ENCODE assay signal across 15 cellular contexts in the genomic region with DNA sequence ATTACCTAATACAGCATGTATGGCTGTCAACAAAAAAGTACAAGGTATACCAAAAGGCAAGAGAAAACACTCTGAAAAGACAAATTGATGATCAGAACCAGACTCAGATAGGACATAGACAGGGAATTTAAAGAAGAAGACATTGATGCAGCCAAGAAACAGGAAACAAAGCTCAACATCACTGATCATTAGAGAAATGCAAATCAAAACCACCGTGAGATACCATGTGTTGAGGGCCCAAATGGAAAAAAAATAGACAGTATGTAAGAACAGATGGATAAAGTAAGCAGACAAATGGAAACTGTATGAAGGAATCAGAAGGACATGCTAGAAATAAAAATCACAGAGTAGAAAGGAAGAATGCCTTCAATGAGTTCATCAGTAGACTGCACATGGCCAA.
"Had no signal": no experiment of that assay in that cellular context is flagged by ENCODE, and none has a peak within 500 bp of the region (broad histone marks: within the 10 kb centered on the region; RNA-seq: fewer than 3 reads in every experiment).

No MANE protein-coding gene starts in this region.

- H3K36me3 ChIP-seq: gastroesophageal sphincter, sigmoid colon had no signal

- H3K27ac ChIP-seq: body of pancreas, gastroesophageal sphincter, sigmoid colon had no signal

- ATAC-seq: body of pancreas, gastroesophageal sphincter, left ventricle myocardium superior had no signal

- H3K4me3 ChIP-seq: body of pancreas, gastroesophageal sphincter, sigmoid colon had no signal

- H3K4me1 ChIP-seq: body of pancreas, gastroesophageal sphincter, sigmoid colon had no signal

- H3K4me1 Mint-ChIP-seq: neural crest cell had no signal

- H3K4me3 Mint-ChIP-seq: neural crest cell had no signal

- H3K27me3 ChIP-seq: body of pancreas, sigmoid colon had no signal

- DNase-seq: activated CD4-positive, alpha-beta T cell treated with anti-CD3 and anti-CD28 coated beads for 48 hours; activated CD8-positive, alpha-beta memory T cell treated with anti-CD3 and anti-CD28 coated beads for 24 hours; activated gamma-delta T cell treated with Interleukin-2 at 50 U/mL for 16 hours; body of pancreas; central memory CD4-positive, alpha-beta T cell; cortex of kidney; effector CD8-positive, alpha-beta T cell; left ventricle myocardium superior; mesendoderm; sigmoid colon; stimulated activated CD4-positive, alpha-beta T cell treated with anti-CD3 and anti-CD28 coated beads, Interleukin-2, amount 100 ng/mL, for 24 hours; stimulated activated naive CD4-positive, alpha-beta T cell treated with Interleukin-2 at 50 U/mL for 16 hours; T-helper 9 cell had no signal
